Comparison of ENCODE assay signal across 10 cellular contexts in the genomic region with DNA sequence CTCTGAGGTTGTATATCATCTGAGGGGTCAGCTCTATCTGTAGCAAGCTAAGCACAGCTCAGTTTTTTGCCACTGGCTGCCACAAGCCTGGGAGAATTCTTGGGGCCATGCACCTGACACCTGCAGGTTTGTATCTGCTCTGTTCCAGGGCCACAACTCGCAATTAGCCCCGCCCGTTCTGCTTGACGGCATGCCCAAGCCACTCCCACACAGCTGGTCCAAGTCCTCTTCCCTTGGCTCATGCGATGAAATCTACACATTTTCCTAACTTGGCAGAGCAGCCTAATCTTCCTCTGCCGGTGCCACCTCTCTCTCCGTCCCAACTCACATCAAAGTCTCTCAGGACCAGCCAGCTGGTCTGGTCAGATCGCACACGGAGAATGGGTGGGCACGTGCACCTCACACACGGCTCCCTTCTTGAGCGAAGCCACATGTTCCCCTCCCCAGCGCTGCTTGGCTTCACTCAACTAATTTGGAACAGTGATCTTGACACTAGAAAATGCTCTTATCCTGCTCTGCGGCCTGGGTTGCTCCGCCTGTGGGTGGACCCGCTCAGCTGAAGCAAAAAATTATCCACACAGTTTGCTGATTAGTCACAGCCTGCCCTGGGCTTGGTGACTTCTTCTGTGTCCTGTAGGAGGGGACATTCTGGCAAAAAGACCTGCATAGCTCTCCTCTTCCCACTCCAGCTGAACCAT.
DNase-seq lines count a peak whose midpoint lies in the region; ATAC-seq lines count a peak whose summit lies in the region.
"Had no signal": no experiment of that assay in that cellular context is flagged by ENCODE, and none has a peak within 500 bp of the region (broad histone marks: within the 10 kb centered on the region; RNA-seq: fewer than 3 reads in every experiment).

No MANE protein-coding gene starts in this region.

- peak; percentile 70 for ATAC-seq in GM18502 (IDR thresholded peaks at IDR 0.05; ENCODE audit: poor library complexity, unreplicated experiment)
- peak; percentile 45 for ATAC-seq in HG03442 (IDR thresholded peaks at IDR 0.05; ENCODE audit: unreplicated experiment)
- ATAC-seq in esophagus mucosa = peak; percentile 71

- DNase-seq in renal cortical epithelial cell (ENCODE audit: low read depth) (peak; percentile 72), ecto neural progenitor cell (ENCODE audit: low spot score) (no peak), NK-92 (lab: John Stamatoyannopoulos, UW; ENCODE audit: unreplicated experiment) (no peak), occipital lobe (lab: John Stamatoyannopoulos, UW) (no peak), ACHN (no peak)
- DNase-seq: activated CD4-positive, CD25-positive, alpha-beta regulatory T cell treated with anti-CD3 and anti-CD28 coated beads, Interleukin-2, amount 50 U/mL, for 72 hours; stimulated activated CD4-positive, alpha-beta T cell treated with anti-CD3 and anti-CD28 coated beads, Interleukin-15, amount 100 ng/mL, for 24 hours had no signal

- in situ Hi-C loops in ACHN (cut with HindIII; ENCODE audit: low pct_ligation_motif_present, low pct_unique_long_range_greater_than_20kb, low sequenced_read_pairs) = no loop called here
